8 cellular contexts compared by ENCODE assay signal in the genomic region with DNA sequence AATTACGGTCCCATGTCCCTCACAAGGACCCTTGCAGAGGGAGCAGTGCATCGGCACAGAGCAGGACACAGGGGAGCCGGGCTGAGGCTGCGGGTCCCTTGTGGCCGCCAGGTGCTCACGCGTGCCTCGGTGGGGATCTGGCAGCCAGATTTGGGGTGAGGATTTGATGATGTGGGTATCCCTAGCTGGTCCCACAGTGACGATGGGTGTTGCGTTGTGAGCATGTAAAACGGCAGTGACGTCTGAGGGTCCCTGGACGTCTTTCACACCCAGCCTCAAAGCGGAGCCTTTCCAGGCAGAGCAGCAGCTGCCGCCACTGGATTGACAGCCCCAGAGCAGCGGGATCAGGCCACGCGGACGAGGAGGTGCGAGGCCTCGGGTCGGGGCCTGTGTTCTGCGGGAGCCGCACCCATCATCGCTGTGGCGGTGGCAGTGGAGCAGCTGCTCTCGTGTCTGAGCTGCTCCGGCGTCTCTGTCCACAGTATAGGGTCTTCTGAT. TPM values are rescaled to one million over a fixed set of nuclear protein-coding genes. Genes with fewer than 3 reads are reported as not detected.
DNase-seq lines count a peak whose midpoint lies in the region; ATAC-seq and TF ChIP-seq lines count a peak whose summit lies in the region.

No MANE protein-coding gene starts in this region.

- H3K27me3 ChIP-seq in SU-DHL-6 (ENCODE audit: low read length): no peaks in the 10 kb centered on the region

- peak; percentile 43 for DNase-seq in fibroblast of mammary gland (ENCODE audit: low read depth)
- no peak for DNase-seq in sciatic nerve (ENCODE audit: low spot score)
- no peak for DNase-seq in AG08396 (ENCODE audit: low spot score)
- no peak for DNase-seq in dedifferentiated amniotic fluid mesenchymal stem cell (ENCODE audit: extremely low spot score)

- no peaks in the 10 kb centered on the region for H3K9me2 ChIP-seq in SU-DHL-6 (replicated peaks; ENCODE audit: insufficient read depth, low read length)

- no peaks in the 10 kb centered on the region for H3K79me2 ChIP-seq in SU-DHL-6 (ENCODE audit: insufficient read depth, low read length)

- H4K20me1 ChIP-seq in SU-DHL-6 (ENCODE audit: low read depth, low read length): no peaks in the 10 kb centered on the region

- no peak overlapping the region for H2AFZ ChIP-seq in SU-DHL-6 (ENCODE audit: low read depth, low read length, severe bottlenecking)

- H3K36me3 ChIP-seq in SU-DHL-6 (ENCODE audit: low read length): no peaks in the 10 kb centered on the region

- H3F3A ChIP-seq in SU-DHL-6 (ENCODE audit: insufficient read depth): peaks cover 35% of the 10 kb centered on the region

- no peaks in the 10 kb centered on the region for H3K9me3 ChIP-seq in SU-DHL-6 (ENCODE audit: insufficient read depth, low read length)

- H3K27ac ChIP-seq in SU-DHL-6 (ENCODE audit: low read depth, low read length): peak overlapping the region; percentile 76

- H3K4me3 ChIP-seq in GM08714 (ENCODE audit: low read length) (peak overlapping the region; percentile 52; the same call in 1 of the 2 replicates), SU-DHL-6 (ENCODE audit: insufficient read depth, low read length, poor library complexity, severe bottlenecking) (peak overlapping the region; percentile 51), fibroblast of mammary gland (ENCODE audit: control insufficient read depth, low read depth, low read length) (peak overlapping the region; percentile 62)

- H3K4me2 ChIP-seq in SU-DHL-6 (ENCODE audit: low read depth, low read length, poor library complexity, severe bottlenecking): peak overlapping the region; percentile 59

- peak; percentile 44 for ATAC-seq in sciatic nerve
- ATAC-seq in HG03039 (IDR thresholded peaks at IDR 0.05; ENCODE audit: unreplicated experiment): no peak
- no peak for ATAC-seq in HG03139 (IDR thresholded peaks at IDR 0.05; ENCODE audit: unreplicated experiment)

- peak overlapping the region; percentile 56 for H3K9ac ChIP-seq in SU-DHL-6 (ENCODE audit: low read length)

- intact Hi-C loops in sciatic nerve (cut with DNase I): no loop called here

- TF ChIP-seq CTCF in SU-DHL-6 (IDR thresholded peaks at IDR 0.05; ENCODE audit: insufficient read depth, low read length, poor library complexity, severe bottlenecking) (no peak), fibroblast of mammary gland (conservative IDR thresholded peaks at IDR 0.05; ENCODE audit: control insufficient read depth, insufficient read depth, low read depth, low read length) (no peak)

RNA-seq across cellular contexts. Expression of gene WDR45B, which starts 54.6 kb away (rescaled TPM):
- 67.1 TPM for total RNA-seq in sciatic nerve
